In genomic region chr11:1508986-1509385, GRCh38 we compare ENCODE assay signal across 24 cellular contexts. TPM values are rescaled to one million over a fixed set of nuclear protein-coding genes. Genes with fewer than 3 reads are reported as not detected.
A peak's percentile ranks its signal among the peaks of the same experiment; 100 is the strongest.
DNase-seq lines count a peak whose midpoint lies in the region; ATAC-seq and TF ChIP-seq lines count a peak whose summit lies in the region.
"Had no signal": no experiment of that assay in that cellular context is flagged by ENCODE, and none has a peak within 500 bp of the region (broad histone marks: within the 10 kb centered on the region; RNA-seq: fewer than 3 reads in every experiment).

No MANE protein-coding gene starts in this region.

- no peak overlapping the region for H3K4me3 ChIP-seq in MG63
- H3K4me3 ChIP-seq: spleen, suprapubic skin had no signal

- H3K4me1 Mint-ChIP-seq in CD14-positive monocyte: peaks cover 16% of the 10 kb centered on the region
- peaks cover 36% of the 10 kb centered on the region for H3K4me1 Mint-ChIP-seq in T-helper 17 cell
- peaks cover 58 to 82% of the 10 kb centered on the region in 2 donors for H3K4me1 Mint-ChIP-seq in immature natural killer cell

- TF ChIP-seq CTCF in CD14-positive monocyte (IDR thresholded peaks at IDR 0.05): no peak

- H3K4me3 Mint-ChIP-seq in CD14-positive monocyte (no peak overlapping the region), T-helper 17 cell (peak overlapping the region; percentile 49), immature natural killer cell (no peak overlapping the region)
- H3K4me3 Mint-ChIP-seq: activated B cell treated with CpG ODN at 0.5 μM for 24 hours; activated CD4-positive, alpha-beta memory T cell treated with anti-CD3 and anti-CD28 coated beads, Interleukin-2, amount 10 ng/mL, durations not matched to agents 7 days and 5 days; dendritic cell treated with granulocyte-macrophage colony-stimulating factor and Interleukin-4, amounts not matched to agents 40 ng/mL and 50 ng/mL, for 4 days; stimulated activated memory B cell treated with anti-CD40 and anti-IgM and Interleukin-4, amounts not matched to agents 10 μg/mL and 1 μg/mL and 100 μg/mL, for 72 hours had no signal

- ATAC-seq in T-helper 17 cell (no peak), sciatic nerve (peak; percentile 31)

- H3K9me3 Mint-ChIP-seq in CD14-positive monocyte: no peaks in the 10 kb centered on the region
- no peaks in the 10 kb centered on the region for H3K9me3 Mint-ChIP-seq in immature natural killer cell
- H3K9me3 Mint-ChIP-seq: activated B cell treated with CpG ODN at 0.5 μM for 24 hours; activated CD4-positive, alpha-beta memory T cell treated with anti-CD3 and anti-CD28 coated beads, Interleukin-2, amount 10 ng/mL, durations not matched to agents 7 days and 5 days; CD4-positive, CD25-positive, alpha-beta regulatory T cell; dendritic cell treated with granulocyte-macrophage colony-stimulating factor and Interleukin-4, amounts not matched to agents 40 ng/mL and 50 ng/mL, for 4 days; stimulated activated memory B cell treated with anti-CD40 and anti-IgM and Interleukin-4, amounts not matched to agents 10 μg/mL and 1 μg/mL and 100 μg/mL, for 72 hours had no signal

- H3K36me3 Mint-ChIP-seq in CD14-positive monocyte (peaks cover 6 to 13% of the 10 kb centered on the region in 2 donors), T-helper 17 cell (ENCODE audit: low read depth) (no peaks in the 10 kb centered on the region), immature natural killer cell (no peaks in the 10 kb centered on the region)

- H3K27ac Mint-ChIP-seq in CD14-positive monocyte: no peak overlapping the region
- H3K27ac Mint-ChIP-seq in T-helper 17 cell: no peak overlapping the region
- peak overlapping the region in 5 of 6 donors; percentile 9 to 62 (median 31) for H3K27ac Mint-ChIP-seq in immature natural killer cell
- H3K27ac Mint-ChIP-seq: activated B cell treated with CpG ODN at 0.5 μM for 24 hours; activated CD4-positive, alpha-beta memory T cell treated with anti-CD3 and anti-CD28 coated beads, Interleukin-2, amount 10 ng/mL, durations not matched to agents 7 days and 5 days; dendritic cell treated with granulocyte-macrophage colony-stimulating factor and Interleukin-4, amounts not matched to agents 40 ng/mL and 50 ng/mL, for 4 days; stimulated activated memory B cell treated with anti-CD40 and anti-IgM and Interleukin-4, amounts not matched to agents 10 μg/mL and 1 μg/mL and 100 μg/mL, for 72 hours had no signal

- H3K9me3 ChIP-seq in T-helper 17 cell (ENCODE audit: control insufficient read depth, low read length, poor library complexity, severe bottlenecking) (no peaks in the 10 kb centered on the region), MG63 (no peaks in the 10 kb centered on the region)
- H3K9me3 ChIP-seq: spleen, suprapubic skin had no signal

- peak; percentile 20 for DNase-seq in CD14-positive monocyte (ENCODE audit: low spot score)
- DNase-seq in T-helper 17 cell: no peak
- no peak for DNase-seq in immature natural killer cell
- DNase-seq in sciatic nerve (ENCODE audit: low spot score): no peak
- DNase-seq in activated CD4-positive, alpha-beta T cell treated with anti-CD3 and anti-CD28 coated beads for 48 hours: no peak
- DNase-seq in SHP77 (lab: John Stamatoyannopoulos, UW): no peak
- no peak for DNase-seq in DMS 273 (lab: John Stamatoyannopoulos, UW; ENCODE audit: unreplicated experiment)
- DNase-seq in MG63: no peak
- DNase-seq: activated B cell treated with CpG ODN at 0.5 μM for 24 hours; activated CD4-positive, alpha-beta memory T cell treated with anti-CD3 and anti-CD28 coated beads, Interleukin-2, amount 10 ng/mL, durations not matched to agents 7 days and 5 days; activated gamma-delta T cell; CD4-positive, CD25-positive, alpha-beta regulatory T cell; DMS 273 treated with DMSO at 0.1 percent for 48 hours; mammary epithelial cell; NCI-H1105; NCI-H2029; NCI-H2227 treated with DMSO at 0.1 percent for 48 hours; NCI-H774; spleen; stimulated activated CD4-positive, alpha-beta T cell treated with anti-CD3 and anti-CD28 coated beads, Interleukin-2, amount 100 ng/mL, for 48 hours; T-helper 9 cell had no signal

- H3K27me3 ChIP-seq in MG63: no peaks in the 10 kb centered on the region
- H3K27me3 ChIP-seq: spleen, suprapubic skin had no signal

- H3K27me3 Mint-ChIP-seq in CD14-positive monocyte (ENCODE audit: low read depth in 3 of 3): peaks cover 0 to 4% (median 2%) of the 10 kb centered on the region in 3 donors
- H3K27me3 Mint-ChIP-seq in T-helper 17 cell: no peaks in the 10 kb centered on the region
- peaks cover 2 to 7% (median 2%) of the 10 kb centered on the region in 3 donors for H3K27me3 Mint-ChIP-seq in immature natural killer cell (ENCODE audit: low read depth in 3 of 3)
- H3K27me3 Mint-ChIP-seq: activated B cell treated with CpG ODN at 0.5 μM for 24 hours; activated CD4-positive, alpha-beta memory T cell treated with anti-CD3 and anti-CD28 coated beads, Interleukin-2, amount 10 ng/mL, durations not matched to agents 7 days and 5 days; CD4-positive, CD25-positive, alpha-beta regulatory T cell; dendritic cell treated with granulocyte-macrophage colony-stimulating factor and Interleukin-4, amounts not matched to agents 40 ng/mL and 50 ng/mL, for 4 days; stimulated activated memory B cell treated with anti-CD40 and anti-IgM and Interleukin-4, amounts not matched to agents 10 μg/mL and 1 μg/mL and 100 μg/mL, for 72 hours had no signal

- no peaks in the 10 kb centered on the region for H3K36me3 ChIP-seq in MG63
- H3K36me3 ChIP-seq: suprapubic skin had no signal

- intact Hi-C loops in CD14-positive monocyte (cut with micrococcal nuclease) (no loop called here), sciatic nerve (cut with DNase I) (no loop called here)

RNA-seq across cellular contexts. Expression of gene MOB2, which starts 22.4 kb away (rescaled TPM):
- polyA plus RNA-seq in CD14-positive monocyte: 10 to 100 TPM; 22.1 to 22.5 TPM
- total RNA-seq in T-helper 17 cell: 10 to 100 TPM; 65.0 to 65.7 TPM
- 10 to 100 TPM; 43.7 to 70.9 (median 68.8) TPM for polyA plus RNA-seq in immature natural killer cell
- 55.2 TPM for total RNA-seq in sciatic nerve
- total RNA-seq in MG63 (2014; rRNA removed; shearing (Covaris generic); ENCODE audit: low replicate concordance): 25.4 and 34.2 TPM in 2 replicates

Comparison
In these comparisons a context has a peak if more than half of its experiments do, and no peak if none do; other contexts are left out.
1. H3K27ac Mint-ChIP-seq: peak in immature natural killer cell (5 of 6); none in CD14-positive monocyte (0 of 7) and T-helper 17 cell (single experiment).